Comparison of ENCODE assay signal across 9 cellular contexts in the genomic region with DNA sequence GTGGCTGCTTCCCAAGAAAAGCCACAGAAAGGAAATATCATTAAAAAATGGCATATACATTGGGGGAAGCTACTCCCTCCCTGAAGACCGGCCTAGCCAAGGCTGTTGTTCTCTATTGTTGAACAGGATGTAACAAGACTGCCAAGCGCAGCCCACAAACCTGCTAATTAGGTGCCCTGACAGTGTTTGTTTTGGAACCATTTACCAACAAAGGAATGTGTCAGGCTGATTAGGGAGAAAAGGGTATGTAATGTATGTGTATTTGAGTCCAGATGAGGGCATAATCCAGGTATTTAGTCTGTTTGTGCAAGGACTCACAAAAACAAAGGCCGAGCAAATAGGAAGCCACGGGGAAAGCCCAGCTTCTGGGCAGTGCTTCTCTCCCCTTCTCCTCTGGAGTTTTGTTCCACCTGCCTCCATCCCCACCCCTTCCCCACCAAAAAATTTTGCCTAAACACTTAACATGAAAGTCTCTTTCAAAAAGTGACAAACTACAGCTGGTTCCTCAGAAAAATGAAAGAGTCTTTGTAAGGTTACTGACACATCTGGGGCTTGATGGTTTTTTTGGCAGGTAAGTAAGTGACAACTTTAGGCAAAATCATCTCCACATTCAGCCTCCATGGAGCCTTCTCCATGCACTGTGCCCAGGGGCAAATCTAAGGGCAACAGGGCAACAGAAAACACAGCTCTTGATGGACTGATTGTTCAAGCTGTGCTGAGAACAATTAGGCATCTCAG.
DNase-seq lines count a peak whose midpoint lies in the region; ATAC-seq and TF ChIP-seq lines count a peak whose summit lies in the region.
"Had no signal": no experiment of that assay in that cellular context is flagged by ENCODE, and none has a peak within 500 bp of the region (broad histone marks: within the 10 kb centered on the region; RNA-seq: fewer than 3 reads in every experiment).

No MANE protein-coding gene starts in this region.

- H3K4me1 ChIP-seq in heart right ventricle (peaks cover 0 to 22% (median 13%) of the 10 kb centered on the region in 9 donors), sigmoid colon (peaks cover 0 to 37% (median 22%) of the 10 kb centered on the region in 4 donors)
- no peaks in the 10 kb centered on the region for H3K4me1 ChIP-seq in effector memory CD4-positive, alpha-beta T cell (ENCODE audit: control insufficient read depth, insufficient read depth, low read length, poor library complexity, severe bottlenecking)

- TF ChIP-seq EP300 in sigmoid colon (IDR thresholded peaks at IDR 0.05): no peak

- no peaks in the 10 kb centered on the region for H3K36me3 ChIP-seq in heart right ventricle
- H3K36me3 ChIP-seq in sigmoid colon: no peaks in the 10 kb centered on the region
- H3K36me3 ChIP-seq in effector memory CD4-positive, alpha-beta T cell (ENCODE audit: control insufficient read depth, insufficient read depth, low read length): no peaks in the 10 kb centered on the region

- CTCF ChIA-PET in RWPE1 (lab: Yijun Ruan, JAX): no interaction called here

- POLR2A ChIA-PET in RWPE1 (lab: Yijun Ruan, JAX; ENCODE audit: low non-redundant PET): no interaction called here

- H3K4me3 ChIP-seq in Jurkat, Clone E6-1 (ENCODE audit: low read length): no peak overlapping the region
- H3K4me3 ChIP-seq in heart right ventricle: no peak overlapping the region
- H3K4me3 ChIP-seq in sigmoid colon: no peak overlapping the region
- H3K4me3 ChIP-seq in effector memory CD4-positive, alpha-beta T cell (ENCODE audit: insufficient read depth, low read depth, low read length, poor library complexity, severe bottlenecking): no peak overlapping the region

- peak; percentile 27 for DNase-seq in Jurkat, Clone E6-1 (ENCODE audit: low read depth, low spot score)
- peak; percentile 54 for DNase-seq in RWPE1 (ENCODE audit: low spot score)
- peak in 1 of 2 donors; percentile 33 for DNase-seq in heart right ventricle
- DNase-seq in sigmoid colon: no peak
- no peak for DNase-seq in effector memory CD4-positive, alpha-beta T cell
- DNase-seq in D341Med (ENCODE audit: low spot score): no peak
- DNase-seq in activated CD8-positive, alpha-beta memory T cell treated with anti-CD3 and anti-CD28 coated beads, Interleukin-2, amount 50 U/mL, for 4 hours: no peak
- no peak for DNase-seq in activated naive CD4-positive, alpha-beta T cell treated with anti-CD3 and anti-CD28 coated beads, Interleukin-2, amount 50 U/mL, for 16 hours

- ATAC-seq in heart right ventricle: peak; percentile 60 to 92 (median 83)
- ATAC-seq: HCT116 had no signal

- H3K9me3 ChIP-seq in heart right ventricle (no peaks in the 10 kb centered on the region), sigmoid colon (no peaks in the 10 kb centered on the region)
- no peaks in the 10 kb centered on the region for H3K9me3 ChIP-seq in effector memory CD4-positive, alpha-beta T cell (ENCODE audit: control insufficient read depth, low read length)

- H3K27me3 ChIP-seq in heart right ventricle (no peaks in the 10 kb centered on the region), sigmoid colon (no peaks in the 10 kb centered on the region)
- no peaks in the 10 kb centered on the region for H3K27me3 ChIP-seq in effector memory CD4-positive, alpha-beta T cell (replicated peaks; ENCODE audit: control insufficient read depth, insufficient read depth, low read length, poor library complexity, severe bottlenecking)

- no peak for TF ChIP-seq POLR2A in sigmoid colon (IDR thresholded peaks at IDR 0.05)

- H3K27ac ChIP-seq in RWPE1: no peak overlapping the region
- H3K27ac ChIP-seq in heart right ventricle: peak overlapping the region in 5 of 10 donors; percentile 11 to 66 (median 33)
- peak overlapping the region; percentile 21 to 71 (median 48) for H3K27ac ChIP-seq in sigmoid colon
- H3K27ac ChIP-seq in effector memory CD4-positive, alpha-beta T cell (ENCODE audit: insufficient read depth, low read length, poor library complexity, severe bottlenecking): no peak overlapping the region

- 62 to 65% methylated on average over 4 of the region's 4 CpGs for WGBS in heart right ventricle, 2 donors
- WGBS in sigmoid colon, 2 donors: 12 to 42% methylated on average over 4 of the region's 4 CpGs

- TF ChIP-seq CTCF in RWPE1 (conservative IDR thresholded peaks at IDR 0.05; ENCODE audit: low read depth) (no peak), heart right ventricle (IDR thresholded peaks at IDR 0.05) (no peak), sigmoid colon (IDR thresholded peaks at IDR 0.05) (no peak)

- intact Hi-C loops in heart right ventricle (cut with DNase I) (no loop called here), sigmoid colon (cut with DNase I) (loop anchor here (5.0 kb wide), 1 partner anchor 64 kb away; no protein-coding TSS in a partner anchor)

Comparison
In these comparisons a context has a peak if more than half of its experiments do, and no peak if none do; other contexts are left out.
1. DNase-seq: peak in Jurkat, Clone E6-1 (single experiment) and RWPE1 (single experiment); none in sigmoid colon (single experiment), effector memory CD4-positive, alpha-beta T cell (0 of 3), D341Med (single experiment), activated CD8-positive, alpha-beta memory T cell treated with anti-CD3 and anti-CD28 coated beads, Interleukin-2, amount 50 U/mL, for 4 hours (single experiment) and activated naive CD4-positive, alpha-beta T cell treated with anti-CD3 and anti-CD28 coated beads, Interleukin-2, amount 50 U/mL, for 16 hours (single experiment).
2. H3K27ac ChIP-seq: peak in sigmoid colon (4 of 4); none in RWPE1 (single experiment) and effector memory CD4-positive, alpha-beta T cell (single experiment).